In the genomic region with DNA sequence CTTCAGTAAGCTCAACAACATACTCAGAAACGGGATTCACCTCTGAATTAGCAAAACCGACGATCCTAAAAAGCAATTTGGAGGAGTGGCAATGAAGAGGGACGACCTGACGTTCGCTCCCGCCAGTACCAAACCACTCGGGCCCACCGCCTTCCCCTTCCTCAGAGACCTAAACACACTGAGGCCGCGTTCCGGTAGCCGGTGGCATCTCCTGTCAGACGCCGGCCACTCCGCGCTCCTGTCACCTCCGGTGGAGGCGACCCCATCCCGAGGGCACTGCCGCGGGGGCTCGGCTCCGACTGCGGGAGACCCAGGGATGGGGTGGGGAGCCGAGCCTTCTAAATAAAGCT, we compare ENCODE assay signal across 8 cellular contexts. TPM values are rescaled to one million over a fixed set of nuclear protein-coding genes. Genes with fewer than 3 reads are reported as not detected.
DNase-seq lines count a peak whose midpoint lies in the region; ATAC-seq and TF ChIP-seq lines count a peak whose summit lies in the region.

No MANE protein-coding gene starts in this region.

- intact Hi-C loops in tibial artery (cut with DNase I; ENCODE audit: low total_unique reads), result no loop called here

- H3K36me3 ChIP-seq in duodenal mucosa (ENCODE audit: control insufficient read depth in 1 of 2, insufficient read depth in 2 of 2, low read length in 2 of 2) (no peaks in the 10 kb centered on the region), tibial artery (no peaks in the 10 kb centered on the region)

- H3K4me1 ChIP-seq in duodenal mucosa (ENCODE audit: control insufficient read depth in 1 of 2, insufficient read depth in 2 of 2, low read length in 2 of 2), result peaks cover 7 to 9% of the 10 kb centered on the region in 2 donors
- peaks cover 48% of the 10 kb centered on the region for H3K4me1 ChIP-seq in mononuclear cell (ENCODE audit: insufficient read depth, low read length)
- H3K4me1 ChIP-seq in tibial artery, result peaks cover 0 to 58% (median 48%) of the 10 kb centered on the region in 4 donors

- no peaks in the 10 kb centered on the region for H3K27me3 ChIP-seq in duodenal mucosa (ENCODE audit: control insufficient read depth in 1 of 2, insufficient read depth in 2 of 2, low read length in 2 of 2)
- H3K27me3 ChIP-seq in mononuclear cell (ENCODE audit: insufficient read depth, low read length), result no peaks in the 10 kb centered on the region
- no peaks in the 10 kb centered on the region for H3K27me3 ChIP-seq in tibial artery

- H3K9me3 ChIP-seq in duodenal mucosa (ENCODE audit: control insufficient read depth in 1 of 2, low read length in 2 of 2) (no peaks in the 10 kb centered on the region), mononuclear cell (ENCODE audit: low read depth, low read length) (no peaks in the 10 kb centered on the region), tibial artery (no peaks in the 10 kb centered on the region)

- peak; percentile 20 for ATAC-seq in HG03064 (IDR thresholded peaks at IDR 0.05; ENCODE audit: low read depth, unreplicated experiment)

- H3K4me3 ChIP-seq in duodenal mucosa (ENCODE audit: low read depth in 1 of 2, low read length in 2 of 2), result peak overlapping the region; percentile 74 to 88
- H3K4me3 ChIP-seq in mononuclear cell (ENCODE audit: low read length), result peak overlapping the region; percentile 100
- H3K4me3 ChIP-seq in tibial artery, result peak overlapping the region; percentile 85 to 87

- TF ChIP-seq CTCF in tibial artery (IDR thresholded peaks at IDR 0.05), result no peak

- peak overlapping the region; percentile 93 to 98 for H3K9ac ChIP-seq in duodenal mucosa (ENCODE audit: low read depth in 1 of 2, low read length in 2 of 2)

- H3K27ac ChIP-seq in duodenal mucosa (ENCODE audit: low read depth, low read length) (peak overlapping the region; percentile 82), tibial artery (peak overlapping the region; percentile 94 to 96)

- DNase-seq in NCI-H82 (lab: John Stamatoyannopoulos, UW) (peak; percentile 32), NCI-H82 treated with DMSO at 0.1 percent for 48 hours (lab: John Stamatoyannopoulos, UW; ENCODE audit: unreplicated experiment) (no peak), T-helper 1 cell (peak; percentile 13 to 23 (median 18)), tibial artery (no peak), dedifferentiated amniotic fluid mesenchymal stem cell (ENCODE audit: extremely low spot score) (no peak)

RNA-seq across cellular contexts. Expression of a gene that starts 0.6 kb away (rescaled TPM):
- 57.3 TPM for total RNA-seq in mononuclear cell

RNA-seq across cellular contexts. Expression of a gene that starts 11.4 kb away (rescaled TPM):
- 3.6 TPM for total RNA-seq in mononuclear cell

RNA-seq across cellular contexts. Expression of a gene that starts 45.7 kb away (rescaled TPM):
- total RNA-seq in mononuclear cell, result 9.9 TPM

RNA-seq across cellular contexts. Expression of a gene that starts 52.2 kb away (rescaled TPM):
- total RNA-seq in mononuclear cell, result 79.7 TPM

Comparison
In these comparisons a context has a peak if more than half of its experiments do, and no peak if none do; other contexts are left out.
1. DNase-seq: peak in NCI-H82 (single experiment) and T-helper 1 cell (5 of 5); none in NCI-H82 treated with DMSO at 0.1 percent for 48 hours (single experiment), tibial artery (0 of 2) and dedifferentiated amniotic fluid mesenchymal stem cell (single experiment).
2. Peak in every context shown above with its lines, with median percentiles within 50 percentile points of each other: H3K4me3 ChIP-seq.